1 cellular context compared by ENCODE assay signal in genomic region chr9:89008346-89009048, GRCh38.
TF ChIP-seq lines count a peak whose summit lies in the region.

No MANE protein-coding gene starts in this region.

TF ChIP-seq in H1, 55 proteins besides CTCF, POLR2A, EP300 and RAD21:
- TF ChIP-seq RXRA (IDR thresholded peaks at IDR 0.05; ENCODE audit: insufficient read depth, low read depth, low read length) (no peak), TAF7 (optimal IDR thresholded peaks at IDR 0.05; ENCODE audit: borderline replicate concordance, low read depth, low read length) (no peak), E2F6 (IDR thresholded peaks at IDR 0.05) (no peak), CHD7 (IDR thresholded peaks at IDR 0.05; ENCODE audit: insufficient replicate concordance, low read length) (no peak)
